ENCODE assay signal across 9 cellular contexts in genomic region chr16:4414187-4414909, GRCh38. TPM values are rescaled to one million over a fixed set of nuclear protein-coding genes. Genes with fewer than 3 reads are reported as not detected.
DNase-seq lines count a peak whose midpoint lies in the region; ATAC-seq and TF ChIP-seq lines count a peak whose summit lies in the region.
"Had no signal": no experiment of that assay in that cellular context is flagged by ENCODE, and none has a peak within 500 bp of the region (broad histone marks: within the 10 kb centered on the region; RNA-seq: fewer than 3 reads in every experiment).

No MANE protein-coding gene starts in this region.

- H3K4me1 ChIP-seq in mucosa of rectum (ENCODE audit: control insufficient read depth in 2 of 2, insufficient read depth in 2 of 2, low read length in 2 of 2), result peaks cover 22 to 37% of the 10 kb centered on the region in 2 donors

- DNase-seq in DMS53 (lab: John Stamatoyannopoulos, UW) (peak; percentile 85), DMS53 treated with DMSO at 0.1 percent for 48 hours (lab: John Stamatoyannopoulos, UW; ENCODE audit: unreplicated experiment) (no peak), type B pancreatic cell (ENCODE audit: extremely low spot score, unreplicated experiment) (no peak), EL (no peak), NCI-H128 (lab: John Stamatoyannopoulos, UW; ENCODE audit: unreplicated experiment) (no peak)
- DNase-seq in activated CD4-positive, alpha-beta memory T cell treated with anti-CD3 and anti-CD28 coated beads for 36 hours, result peak; percentile 95

- CTCF ChIA-PET in activated CD4-positive, alpha-beta memory T cell treated with anti-CD3 and anti-CD28 coated beads for 36 hours (lab: Charles Lee), result interaction anchor here (0.6 to 9.8 kb wide), 5 partner anchors 11 to 320 kb away, joined by 3 to 67 read pairs (median 4); partner anchors contain the start of genes ANKS3 and DNAAF8

- H3K36me3 ChIP-seq in mucosa of rectum (ENCODE audit: control insufficient read depth in 2 of 2, insufficient read depth in 2 of 2, low read length in 2 of 2), result peaks cover 11 to 18% of the 10 kb centered on the region in 2 donors

- POLR2A ChIA-PET in activated CD4-positive, alpha-beta memory T cell treated with anti-CD3 and anti-CD28 coated beads for 36 hours (lab: Charles Lee), result interaction anchor here (0.7 to 3.4 kb wide), 9 partner anchors 9 to 141 kb away, joined by 3 to 18 read pairs (median 3); partner anchors contain the start of genes CDIP1, DNAJA3, HMOX2 and TFAP4

- intact Hi-C loops in activated CD4-positive, alpha-beta memory T cell treated with anti-CD3 and anti-CD28 coated beads for 36 hours (cut with micrococcal nuclease), result loop anchor here (1.0 to 10.0 kb wide), 5 partner anchors 11 to 210 kb away; partner anchors contain the start of genes CDIP1, DNAJA3, HMOX2 and MGRN1

- peak overlapping the region; percentile 13 to 90 for H3K27ac ChIP-seq in mucosa of rectum (ENCODE audit: low read depth in 2 of 2, low read length in 2 of 2)
- H3K27ac ChIP-seq: 22Rv1 had no signal

- peak overlapping the region; percentile 88 for H3K4me3 Mint-ChIP-seq in activated CD4-positive, alpha-beta memory T cell treated with anti-CD3 and anti-CD28 coated beads for 36 hours
- peak overlapping the region; percentile 95 for H3K4me3 Mint-ChIP-seq in type B pancreatic cell

- H3K4me1 Mint-ChIP-seq in activated CD4-positive, alpha-beta memory T cell treated with anti-CD3 and anti-CD28 coated beads for 36 hours (ENCODE audit: low read depth), result peaks cover 42% of the 10 kb centered on the region
- peaks cover 17% of the 10 kb centered on the region for H3K4me1 Mint-ChIP-seq in type B pancreatic cell (ENCODE audit: unreplicated experiment)

- peak overlapping the region; percentile 88 for H3K27ac Mint-ChIP-seq in activated CD4-positive, alpha-beta memory T cell treated with anti-CD3 and anti-CD28 coated beads for 36 hours
- peak overlapping the region; percentile 94 for H3K27ac Mint-ChIP-seq in type B pancreatic cell

- no peak overlapping the region for H3K9ac ChIP-seq in mucosa of rectum (ENCODE audit: low read depth in 1 of 2, low read length in 2 of 2)

- no peaks in the 10 kb centered on the region for H3K27me3 ChIP-seq in mucosa of rectum (ENCODE audit: control insufficient read depth in 2 of 2, insufficient read depth in 2 of 2, low read length in 2 of 2)

- peak; percentile 56 for ATAC-seq in HG03196 (IDR thresholded peaks at IDR 0.05; ENCODE audit: unreplicated experiment)

- no peaks in the 10 kb centered on the region for H3K9me3 ChIP-seq in mucosa of rectum (ENCODE audit: control insufficient read depth in 2 of 2, low read length in 2 of 2)

- H3K36me3 Mint-ChIP-seq in activated CD4-positive, alpha-beta memory T cell treated with anti-CD3 and anti-CD28 coated beads for 36 hours, result peaks cover 33% of the 10 kb centered on the region
- H3K36me3 Mint-ChIP-seq in type B pancreatic cell, result no peaks in the 10 kb centered on the region

- H3K4me3 ChIP-seq in mucosa of rectum (ENCODE audit: low read length in 2 of 2), result peak overlapping the region in 1 of 2 donors; percentile 75

- H3K27me3 Mint-ChIP-seq in activated CD4-positive, alpha-beta memory T cell treated with anti-CD3 and anti-CD28 coated beads for 36 hours, result no peaks in the 10 kb centered on the region
- H3K27me3 Mint-ChIP-seq in type B pancreatic cell, result peaks cover 3% of the 10 kb centered on the region

- no peak for TF ChIP-seq CTCF in type B pancreatic cell (conservative IDR thresholded peaks at IDR 0.05)

- no peaks in the 10 kb centered on the region for H3K9me3 Mint-ChIP-seq in activated CD4-positive, alpha-beta memory T cell treated with anti-CD3 and anti-CD28 coated beads for 36 hours
- no peaks in the 10 kb centered on the region for H3K9me3 Mint-ChIP-seq in type B pancreatic cell

RNA-seq across cellular contexts. Expression of gene CORO7, which starts 2.0 kb away (rescaled TPM):
- 100 to 1,000 TPM in 1 of 2 experiments, 10 to 100 TPM in 1; 90.4 to 101 TPM for total RNA-seq in activated CD4-positive, alpha-beta memory T cell treated with anti-CD3 and anti-CD28 coated beads for 36 hours
- total RNA-seq in type B pancreatic cell (ENCODE audit: low replicate concordance), result 32.3 and 41.4 TPM in 2 replicates

RNA-seq across cellular contexts. Expression of gene DNAJA3, which starts 11.3 kb away (rescaled TPM):
- total RNA-seq in activated CD4-positive, alpha-beta memory T cell treated with anti-CD3 and anti-CD28 coated beads for 36 hours, result 10 to 100 TPM; 74.6 to 75.0 TPM
- 43.9 and 46.5 TPM in 2 replicates for total RNA-seq in type B pancreatic cell (ENCODE audit: low replicate concordance)

RNA-seq across cellular contexts. Expression of gene VASN, which starts 42.7 kb away (rescaled TPM):
- under 1 TPM in 1 of 2 experiments, not detected in 1; 0.07 TPM for total RNA-seq in activated CD4-positive, alpha-beta memory T cell treated with anti-CD3 and anti-CD28 coated beads for 36 hours
- total RNA-seq in type B pancreatic cell (ENCODE audit: low replicate concordance), result 9.7 and 29.0 TPM in 2 replicates

Comparison
In these comparisons a context has a peak if more than half of its experiments do, and no peak if none do; other contexts are left out.
1. DNase-seq: peak in DMS53 (single experiment) and activated CD4-positive, alpha-beta memory T cell treated with anti-CD3 and anti-CD28 coated beads for 36 hours (single experiment); none in DMS53 treated with DMSO at 0.1 percent for 48 hours (single experiment), type B pancreatic cell (single experiment), EL (single experiment) and NCI-H128 (single experiment).